ENCODE assay signal across 9 cellular contexts in genomic region chr6:31547727-31548422, GRCh38. TPM values are rescaled to one million over a fixed set of nuclear protein-coding genes. Genes with fewer than 3 reads are reported as not detected.
DNase-seq lines count a peak whose midpoint lies in the region; ATAC-seq and TF ChIP-seq lines count a peak whose summit lies in the region.
"Had no signal": no experiment of that assay in that cellular context is flagged by ENCODE, and none has a peak within 500 bp of the region (broad histone marks: within the 10 kb centered on the region; RNA-seq: fewer than 3 reads in every experiment).

No MANE protein-coding gene starts in this region.

- no peak for ATAC-seq in HG03460 (IDR thresholded peaks at IDR 0.05; ENCODE audit: unreplicated experiment)
- ATAC-seq in HG02588 (IDR thresholded peaks at IDR 0.05; ENCODE audit: unreplicated experiment) = no peak

- H3K4me3 Mint-ChIP-seq in chondrocyte (ENCODE audit: unreplicated experiment) = peak overlapping the region; percentile 97

- CTCF ChIA-PET in AG04449 (lab: Yijun Ruan, JAX) = interaction anchor here (1.0 to 38.4 kb wide), 5 partner anchors 15 to 78 kb away, joined by 3 to 1569 read pairs (median 3); partner anchors contain the start of genes LST1, LTB, NCR3 and TNF

- H3K9ac ChIP-seq in Karpas-422 (ENCODE audit: low read length) (peak overlapping the region; percentile 75), muscle layer of colon (ENCODE audit: low read length) (peak overlapping the region; percentile 38)

- peaks cover 45% of the 10 kb centered on the region for H3K4me1 Mint-ChIP-seq in chondrocyte (ENCODE audit: low read depth)

- H3K27me3 ChIP-seq in Karpas-422 (ENCODE audit: low read length) (no peaks in the 10 kb centered on the region), muscle layer of colon (ENCODE audit: control insufficient read depth in 1 of 2, insufficient read depth in 2 of 2, low read length in 2 of 2) (no peaks in the 10 kb centered on the region)

- peaks cover 22% of the 10 kb centered on the region for H3K79me2 ChIP-seq in Karpas-422 (ENCODE audit: low read length)

- peaks cover 12% of the 10 kb centered on the region for H3K36me3 ChIP-seq in Karpas-422 (ENCODE audit: insufficient read depth, low read length)
- no peaks in the 10 kb centered on the region for H3K36me3 ChIP-seq in muscle layer of colon (ENCODE audit: insufficient read depth, low read length)

- H3K4me2 ChIP-seq in Karpas-422 (ENCODE audit: low read depth, low read length, poor library complexity, severe bottlenecking) = peak overlapping the region; percentile 85

- peak overlapping the region; percentile 97 for H3K27ac Mint-ChIP-seq in chondrocyte (ENCODE audit: unreplicated experiment)

- DNase-seq in AG04449 (ENCODE audit: low read depth, low spot score) (no peak), Karpas-422 (no peak), chondrocyte (ENCODE audit: low spot score) (no peak), EL (no peak), midbrain (lab: John Stamatoyannopoulos, UW) (no peak)

- no peaks in the 10 kb centered on the region for H4K20me1 ChIP-seq in Karpas-422 (ENCODE audit: insufficient read depth, low read depth, low read length)

- H2AFZ ChIP-seq in Karpas-422 (ENCODE audit: low read length) = no peak overlapping the region

- H3K9me2 ChIP-seq in Karpas-422 (replicated peaks; ENCODE audit: insufficient read depth, low read length) = no peaks in the 10 kb centered on the region

- H3K27me3 Mint-ChIP-seq in chondrocyte (ENCODE audit: low read depth) = no peaks in the 10 kb centered on the region

- TF ChIP-seq CTCF in AG04449 (IDR thresholded peaks at IDR 0.05; ENCODE audit: insufficient read depth, low read length, missing control alignments) (no peak), chondrocyte (IDR thresholded peaks at IDR 0.05) (no peak)

- H3K36me3 Mint-ChIP-seq in chondrocyte (ENCODE audit: low read depth) = peaks cover 5% of the 10 kb centered on the region

- POLR2A ChIA-PET in AG04449 (lab: Yijun Ruan, JAX) = interaction anchor here (0.8 to 1.6 kb wide), 6 partner anchors 11 to 288 kb away, joined by 3 to 6 read pairs (median 4); partner anchors contain the start of gene HSPA1B

- H3K9me3 ChIP-seq in Karpas-422 (ENCODE audit: low read length) (no peaks in the 10 kb centered on the region), muscle layer of colon (ENCODE audit: low read length) (no peaks in the 10 kb centered on the region)

- H3K9me3 Mint-ChIP-seq in chondrocyte (ENCODE audit: low read depth) = no peaks in the 10 kb centered on the region

- H3K27ac ChIP-seq in Karpas-422 (ENCODE audit: low read length) = peak overlapping the region; percentile 88
- peak overlapping the region; percentile 86 for H3K27ac ChIP-seq in muscle layer of colon (ENCODE audit: low read depth, low read length)

- peak overlapping the region; percentile 58 for H3K4me3 ChIP-seq in AG04449 (ENCODE audit: low read depth, low read length)
- peak overlapping the region; percentile 72 for H3K4me3 ChIP-seq in Karpas-422 (ENCODE audit: low read length)
- H3K4me3 ChIP-seq in muscle layer of colon (ENCODE audit: low read depth in 1 of 2, low read length in 2 of 2) = peak overlapping the region; percentile 28 to 74

- H3K4me1 ChIP-seq in Karpas-422 (ENCODE audit: low read length) = peaks cover 66% of the 10 kb centered on the region
- peaks cover 24% of the 10 kb centered on the region for H3K4me1 ChIP-seq in muscle layer of colon (ENCODE audit: insufficient read depth, low read length)

RNA-seq across cellular contexts. Expression of gene NFKBIL1, which starts 0.5 kb away (rescaled TPM):
- 21.8 and 46.1 TPM in 2 replicates for total RNA-seq in Karpas-422 (2014; rRNA removed; shearing (Covaris generic); ENCODE audit: low replicate concordance)
- total RNA-seq in chondrocyte = 21.2 to 30.1 TPM (median 29.6 TPM) in 3 replicates

RNA-seq across cellular contexts. Expression of gene ATP6V1G2, which starts 1.5 kb away (rescaled TPM):
- total RNA-seq in Karpas-422 (2014; rRNA removed; shearing (Covaris generic); ENCODE audit: low replicate concordance) = 15.2 and 34.9 TPM in 2 replicates
- total RNA-seq in chondrocyte = 2.4 to 4.1 TPM (median 3.0 TPM) in 3 replicates

RNA-seq across cellular contexts. Expression of gene DDX39B, which starts 6.1 kb away (rescaled TPM):
- total RNA-seq in Karpas-422 (2014; rRNA removed; shearing (Covaris generic); ENCODE audit: low replicate concordance) = 412 and 561 TPM in 2 replicates
- 222 to 230 TPM (median 227 TPM) in 3 replicates for total RNA-seq in chondrocyte

RNA-seq across cellular contexts. Expression of gene MCCD1, which starts 19.1 kb away (rescaled TPM):
- not detected in 2 replicates for total RNA-seq in Karpas-422 (2014; rRNA removed; shearing (Covaris generic); ENCODE audit: low replicate concordance)
- not detected in 3 replicates for total RNA-seq in chondrocyte
- total RNA-seq: activated CD8-positive, alpha-beta memory T cell treated with anti-CD3 and anti-CD28 coated beads for 36 hours had no signal

RNA-seq across cellular contexts. Expression of gene LTA, which starts 24.2 kb away (rescaled TPM):
- 71.1 and 128 TPM in 2 replicates for total RNA-seq in Karpas-422 (2014; rRNA removed; shearing (Covaris generic); ENCODE audit: low replicate concordance)
- not detected in 3 replicates for total RNA-seq in chondrocyte
